14 cellular contexts compared by ENCODE assay signal in the genomic region with DNA sequence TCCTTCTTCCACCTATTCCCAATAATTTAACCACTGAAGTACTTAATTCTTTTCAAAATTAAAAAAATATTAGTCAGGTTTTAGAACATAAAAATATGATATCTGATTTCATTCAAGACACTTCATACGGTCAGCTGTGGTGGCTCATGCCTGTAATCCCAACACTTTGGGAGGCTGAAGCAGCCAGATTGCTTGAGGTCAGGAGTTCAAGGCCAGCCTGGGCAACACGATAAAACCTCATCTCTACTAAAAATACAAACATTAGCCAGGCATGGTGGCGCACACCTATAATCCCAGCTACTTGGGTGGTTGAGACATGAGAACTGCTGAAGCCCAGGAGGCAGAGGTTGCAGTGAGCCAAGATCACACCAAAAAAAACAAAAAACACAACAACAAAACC.
"Had no signal": no experiment of that assay in that cellular context is flagged by ENCODE, and none has a peak within 500 bp of the region (broad histone marks: within the 10 kb centered on the region; RNA-seq: fewer than 3 reads in every experiment).

No MANE protein-coding gene starts in this region.

- H3K27me3 Mint-ChIP-seq: activated naive CD8-positive, alpha-beta T cell treated with anti-CD3 and anti-CD28 coated beads for 36 hours had no signal

- H3K4me1 ChIP-seq: left lung, suprapubic skin had no signal

- ATAC-seq: left lung had no signal

- H3K27ac ChIP-seq: brain microvascular endothelial cell, esophagus muscularis mucosa, left lung, sigmoid colon, suprapubic skin had no signal

- H3K9me3 Mint-ChIP-seq: nephron progenitor cell had no signal

- H3K4me1 Mint-ChIP-seq: nephron progenitor cell had no signal

- DNase-seq: activated CD4-positive, alpha-beta T cell treated with anti-CD3 and anti-CD28 coated beads for 48 hours; activated CD8-positive, alpha-beta memory T cell treated with anti-CD3 and anti-CD28 coated beads for 24 hours; activated effector memory CD4-positive, alpha-beta T cell treated with Interleukin-2 at 50 U/mL for 16 hours; activated naive CD8-positive, alpha-beta T cell treated with anti-CD3 and anti-CD28 coated beads for 36 hours; brain microvascular endothelial cell; head of caudate nucleus; islet precursor cell; left lung; nephron progenitor cell; sigmoid colon; stimulated activated CD4-positive, alpha-beta T cell treated with anti-CD3 and anti-CD28 coated beads, Interleukin-2, amount 100 ng/mL, for 24 hours; stimulated activated naive CD4-positive, alpha-beta T cell treated with Interleukin-2 at 50 U/mL for 16 hours had no signal

- H3K27me3 ChIP-seq: brain microvascular endothelial cell, esophagus muscularis mucosa, left lung, sigmoid colon, suprapubic skin had no signal

- H3K4me3 Mint-ChIP-seq: activated naive CD8-positive, alpha-beta T cell treated with anti-CD3 and anti-CD28 coated beads for 36 hours; nephron progenitor cell had no signal

- H3K4me3 ChIP-seq: esophagus muscularis mucosa, left lung, sigmoid colon, suprapubic skin had no signal

- H3K9me3 ChIP-seq: esophagus muscularis mucosa, left lung, sigmoid colon, suprapubic skin had no signal
